In the genomic region with DNA sequence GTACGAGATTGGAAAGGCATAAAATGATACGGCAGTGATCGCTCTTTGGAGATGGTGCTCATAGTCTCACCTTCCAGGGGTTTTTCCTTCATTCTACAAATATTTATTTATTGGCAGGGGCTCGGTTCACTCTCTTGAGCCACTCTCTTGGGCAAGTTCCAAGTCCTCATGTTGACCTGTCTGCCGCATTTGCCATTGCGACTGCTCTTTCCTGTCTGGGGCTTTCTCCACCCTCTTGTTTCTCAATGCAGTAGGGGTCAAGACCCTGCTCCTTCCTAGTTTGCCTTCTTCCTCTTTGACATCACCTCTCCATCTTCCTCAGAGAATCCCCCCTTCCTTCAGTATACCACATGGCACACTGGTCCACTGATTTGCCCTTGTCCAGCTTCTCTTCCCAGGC, we compare ENCODE assay signal across 21 cellular contexts.
"Had no signal": no experiment of that assay in that cellular context is flagged by ENCODE, and none has a peak within 500 bp of the region (broad histone marks: within the 10 kb centered on the region; RNA-seq: fewer than 3 reads in every experiment).

No MANE protein-coding gene starts in this region.

- H3K36me3 ChIP-seq: breast epithelium, esophagus muscularis mucosa, gastrocnemius medialis, left ventricle myocardium inferior, neural progenitor cell, thoracic aorta had no signal

- H3K9me3 ChIP-seq: breast epithelium, esophagus muscularis mucosa, gastrocnemius medialis, left ventricle myocardium inferior, thoracic aorta had no signal

- H3K4me1 ChIP-seq: breast epithelium had no signal

- H3K4me3 ChIP-seq: breast epithelium, esophagus muscularis mucosa, gastrocnemius medialis, left ventricle myocardium inferior, neural progenitor cell, thoracic aorta had no signal

- H3K27ac ChIP-seq: breast epithelium, esophagus muscularis mucosa, gastrocnemius medialis, left ventricle myocardium inferior, neural progenitor cell, thoracic aorta had no signal

- ATAC-seq: activated CD4-positive, alpha-beta T cell treated with anti-CD3 and anti-CD28 coated beads for 36 hours; activated T-helper 17 cell treated with anti-CD3 and anti-CD28 coated beads, Interleukin-2, amount 50 U/mL, for 72 hours; gastrocnemius medialis; naive thymus-derived CD8-positive, alpha-beta T cell had no signal

- H3K27me3 ChIP-seq: breast epithelium had no signal

- DNase-seq: activated B cell treated with CpG ODN at 0.5 μM for 24 hours; activated CD4-positive, alpha-beta T cell treated with anti-CD3 and anti-CD28 coated beads for 36 hours; activated CD4-positive, alpha-beta T cell treated with anti-CD3 and anti-CD28 coated beads, Interleukin-2, amount 50 U/mL, for 4 hours; activated CD8-positive, alpha-beta memory T cell treated with anti-CD3 and anti-CD28 coated beads for 24 hours; activated CD8-positive, alpha-beta memory T cell treated with anti-CD3 and anti-CD28 coated beads, Interleukin-2, amount 50 U/mL, for 4 hours; activated naive CD4-positive, alpha-beta T cell; activated T-cell treated with anti-CD3 and anti-CD28 coated beads, Interleukin-2, amount 50 U/mL, for 24 hours; gastrocnemius medialis; hippocampal formation; kidney glomerular epithelial cell; left ventricle myocardium inferior; mammary epithelial cell; naive thymus-derived CD8-positive, alpha-beta T cell; stimulated activated CD4-positive, alpha-beta T cell treated with anti-CD3 and anti-CD28 coated beads, Interleukin-2, amount 100 ng/mL, for 48 hours; stimulated activated CD8-positive, alpha-beta memory T cell treated with anti-CD3 and anti-CD28 coated beads, Interleukin-4, amount 100 ng/mL, for 48 hours; stimulated activated naive CD4-positive, alpha-beta T cell had no signal
